In genomic region chr7:2864999-2865670, GRCh38 we compare ENCODE assay signal across 1 cellular context.
TF ChIP-seq lines count a peak whose summit lies in the region.

No MANE protein-coding gene starts in this region.

TF ChIP-seq in K562, 482 proteins besides CTCF, POLR2A, EP300 and RAD21 (continued from another document):
- TF ChIP-seq REST (CRISPR knock-in tag; IDR thresholded peaks at IDR 0.05; ENCODE audit: low read depth), result no peak
- peak; percentile 85 for TF ChIP-seq SMC3 (conservative IDR thresholded peaks at IDR 0.05; ENCODE audit: insufficient read depth, low read depth, low read length)
- 0 out of 2 replicates have a peak, but pooled peaks have one; percentile 25 for TF ChIP-seq ZNF24 (IDR thresholded peaks at IDR 0.05)
- TF ChIP-seq ARID2 (IDR thresholded peaks at IDR 0.05), result 0 out of 2 replicates have a peak, but pooled peaks have one; percentile 35
TF ChIP-seq in K562: peak in this region for 10.
